12 cellular contexts compared by ENCODE assay signal in the genomic region with DNA sequence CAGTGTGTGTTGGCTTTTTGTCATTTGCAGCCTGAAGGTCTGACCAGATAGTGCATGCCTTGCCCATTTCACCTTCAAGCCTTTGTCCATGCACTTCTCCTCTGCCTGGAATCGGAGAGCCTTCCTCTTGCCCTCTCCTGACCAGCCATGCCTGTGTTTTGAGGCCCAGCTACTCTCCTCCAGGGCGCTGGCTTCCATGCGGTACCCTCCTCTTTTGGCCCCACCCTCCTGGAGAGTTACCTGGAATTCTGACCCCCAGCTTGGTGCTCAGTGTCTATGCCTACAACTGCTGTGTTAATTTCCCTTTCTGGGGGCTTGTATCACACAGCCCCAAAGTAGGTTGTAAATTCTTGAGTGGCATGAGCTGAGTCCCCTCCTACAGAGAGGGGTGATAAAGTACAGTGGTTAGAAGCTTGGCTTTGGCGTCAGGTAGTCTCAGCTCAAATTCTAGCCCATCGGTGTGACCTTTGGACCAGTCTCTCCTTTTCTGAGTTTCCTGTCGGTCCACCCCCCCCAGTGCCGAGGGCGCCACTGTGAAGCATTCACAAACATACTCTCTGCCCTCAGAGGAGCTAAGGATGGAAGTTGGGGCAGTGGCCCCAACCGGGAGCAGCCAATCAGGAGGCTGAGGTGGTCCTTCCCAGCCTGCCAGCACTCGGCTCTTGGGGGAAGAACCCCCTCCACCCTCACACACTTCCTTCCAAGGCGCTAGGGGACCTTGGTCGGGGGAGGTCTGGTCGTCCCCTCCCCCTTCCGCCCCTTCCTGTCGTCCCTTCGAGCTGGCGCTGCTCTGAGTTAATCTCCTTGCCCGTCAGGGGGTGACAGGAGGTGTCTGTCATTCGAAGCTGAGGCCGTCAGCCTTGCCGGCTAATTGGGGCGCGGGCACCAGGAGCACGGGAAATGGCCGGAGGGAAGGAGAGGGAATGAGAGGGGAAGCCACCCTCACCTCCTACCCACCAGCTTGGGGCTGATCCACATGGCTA. TPM values are rescaled to one million over a fixed set of nuclear protein-coding genes. Genes with fewer than 3 reads are reported as not detected.
DNase-seq lines count a peak whose midpoint lies in the region; ATAC-seq and TF ChIP-seq lines count a peak whose summit lies in the region.
"Had no signal": no experiment of that assay in that cellular context is flagged by ENCODE, and none has a peak within 500 bp of the region (broad histone marks: within the 10 kb centered on the region; RNA-seq: fewer than 3 reads in every experiment).

No MANE protein-coding gene starts in this region.

- H3K4me1 Mint-ChIP-seq in activated CD4-positive, alpha-beta T cell treated with anti-CD3 and anti-CD28 coated beads, Interleukin-2, amount 10 ng/mL, durations not matched to agents 24 days and 14 days, result peaks cover 8% of the 10 kb centered on the region
- H3K4me1 Mint-ChIP-seq in MCF 10A (ENCODE audit: insufficient read depth, unreplicated experiment), result no peaks in the 10 kb centered on the region

- no peaks in the 10 kb centered on the region for H3K9me2 ChIP-seq in neural cell (ENCODE audit: insufficient read depth, low read length)

- no TSS peak for BruUV-seq in MCF 10A (replicated peaks; lab: Mats Ljungman, UMichigan)

- no peak overlapping the region for H3K4me3 ChIP-seq in colonic mucosa
- peak overlapping the region; percentile 41 for H3K4me3 ChIP-seq in neural cell (ENCODE audit: low read length)
- H3K4me3 ChIP-seq: tibial artery had no signal

- H3K36me3 ChIP-seq in colonic mucosa, result no peaks in the 10 kb centered on the region
- H3K36me3 ChIP-seq in neural cell (ENCODE audit: insufficient read depth, low read length), result no peaks in the 10 kb centered on the region
- H3K36me3 ChIP-seq: tibial artery had no signal

- no peaks in the 10 kb centered on the region for H4K20me1 ChIP-seq in neural cell (ENCODE audit: insufficient read depth)

- CTCF ChIA-PET in MCF 10A (lab: Yijun Ruan, JAX), result interaction anchor here (0.6 to 1.2 kb wide), 3 partner anchors 61 to 1775 kb away, joined by 3 read pairs; no protein-coding TSS in a partner anchor

- H3F3A ChIP-seq in neural cell (ENCODE audit: insufficient read depth, low read length, poor library complexity, severe bottlenecking), result no peaks in the 10 kb centered on the region

- no peak overlapping the region for H3K27ac Mint-ChIP-seq in activated CD4-positive, alpha-beta T cell treated with anti-CD3 and anti-CD28 coated beads, Interleukin-2, amount 10 ng/mL, durations not matched to agents 24 days and 14 days
- no peak overlapping the region for H3K27ac Mint-ChIP-seq in MCF 10A (ENCODE audit: low read depth, unreplicated experiment)

- DNase-seq in Daoy (ENCODE audit: low read depth) (peak; percentile 61), NAMALWA (ENCODE audit: low spot score) (peak; percentile 54), colonic mucosa (peak; percentile 69), MCF 10A (ENCODE audit: unreplicated experiment) (no peak)
- no peak for DNase-seq in stimulated activated CD4-positive, alpha-beta T cell treated with anti-CD3 and anti-CD28 coated beads, Interleukin-12 subunit alpha, Interleukin-12 subunit beta, amount 100 ng/mL, for 4 hours
- no peak for DNase-seq in activated CD4-positive, alpha-beta T cell treated with anti-CD3 and anti-CD28 coated beads, Interleukin-2, amount 10 ng/mL, durations not matched to agents 24 days and 14 days
- DNase-seq: activated CD4-positive, alpha-beta T cell treated with anti-CD3 and anti-CD28 coated beads for 4 hours; COR-L47; Karpas-422; tibial artery had no signal

- no peaks in the 10 kb centered on the region for H3K9me3 Mint-ChIP-seq in activated CD4-positive, alpha-beta T cell treated with anti-CD3 and anti-CD28 coated beads, Interleukin-2, amount 10 ng/mL, durations not matched to agents 24 days and 14 days
- no peaks in the 10 kb centered on the region for H3K9me3 Mint-ChIP-seq in MCF 10A (ENCODE audit: unreplicated experiment)

- H3K4me2 ChIP-seq in neural cell (ENCODE audit: low read length), result no peak overlapping the region

- peaks cover 14% of the 10 kb centered on the region for H3K4me1 ChIP-seq in colonic mucosa

- POLR2A ChIA-PET in MCF 10A (lab: Yijun Ruan, JAX), result interaction anchor here (1.4 kb wide), 1 partner anchor 10 kb away, joined by 5 read pairs; no protein-coding TSS in a partner anchor

- no peak overlapping the region for H3K4me3 Mint-ChIP-seq in activated CD4-positive, alpha-beta T cell treated with anti-CD3 and anti-CD28 coated beads, Interleukin-2, amount 10 ng/mL, durations not matched to agents 24 days and 14 days
- no peak overlapping the region for H3K4me3 Mint-ChIP-seq in MCF 10A (ENCODE audit: unreplicated experiment)

- peaks cover 40% of the 10 kb centered on the region for H3K27me3 Mint-ChIP-seq in activated CD4-positive, alpha-beta T cell treated with anti-CD3 and anti-CD28 coated beads, Interleukin-2, amount 10 ng/mL, durations not matched to agents 24 days and 14 days
- H3K27me3 Mint-ChIP-seq in MCF 10A (ENCODE audit: insufficient read depth, unreplicated experiment), result no peaks in the 10 kb centered on the region

- H3K79me2 ChIP-seq in neural cell (replicated peaks; ENCODE audit: insufficient read depth, low read length), result no peaks in the 10 kb centered on the region

- no peak for TF ChIP-seq RAD21 in neural cell (conservative IDR thresholded peaks at IDR 0.05)

- H3K27ac ChIP-seq in colonic mucosa (no peak overlapping the region), neural cell (ENCODE audit: low read length) (no peak overlapping the region)
- H3K27ac ChIP-seq: tibial artery had no signal

- no peak for TF ChIP-seq EP300 in neural cell (conservative IDR thresholded peaks at IDR 0.05; ENCODE audit: poor library complexity, severe bottlenecking)

- no peak for ATAC-seq in GM21529 (IDR thresholded peaks at IDR 0.05; ENCODE audit: unreplicated experiment)

- intact Hi-C loops in colonic mucosa (cut with DNase I) (no loop called here), MCF 10A (cut with micrococcal nuclease) (no loop called here)
- intact Hi-C loops in activated CD4-positive, alpha-beta T cell treated with anti-CD3 and anti-CD28 coated beads, Interleukin-2, amount 10 ng/mL, durations not matched to agents 24 days and 14 days (cut with micrococcal nuclease), result no loop called here

- H3K9me3 ChIP-seq in colonic mucosa (no peaks in the 10 kb centered on the region), neural cell (ENCODE audit: low read length) (no peaks in the 10 kb centered on the region)
- H3K9me3 ChIP-seq: tibial artery had no signal

- H3K36me3 Mint-ChIP-seq in activated CD4-positive, alpha-beta T cell treated with anti-CD3 and anti-CD28 coated beads, Interleukin-2, amount 10 ng/mL, durations not matched to agents 24 days and 14 days (ENCODE audit: low read depth), result no peaks in the 10 kb centered on the region
- H3K36me3 Mint-ChIP-seq in MCF 10A (ENCODE audit: insufficient read depth, unreplicated experiment), result peaks cover 7% of the 10 kb centered on the region

- H3K27me3 ChIP-seq in colonic mucosa (peaks cover 10% of the 10 kb centered on the region), neural cell (ENCODE audit: insufficient read depth, low read depth, low read length) (no peaks in the 10 kb centered on the region)
- H3K27me3 ChIP-seq: tibial artery had no signal

- no peak overlapping the region for H2AFZ ChIP-seq in neural cell (ENCODE audit: low read depth, low read length)

- H3K9ac ChIP-seq in colonic mucosa (ENCODE audit: low read depth in 2 of 2, low read length in 2 of 2) (no peak overlapping the region), neural cell (ENCODE audit: low read length) (no peak overlapping the region)

- no peak for TF ChIP-seq CTCF in colonic mucosa (IDR thresholded peaks at IDR 0.05)
- TF ChIP-seq CTCF in neural cell (IDR thresholded peaks at IDR 0.05; ENCODE audit: poor library complexity, severe bottlenecking), result no peak
- TF ChIP-seq CTCF in MCF 10A (IDR thresholded peaks at IDR 0.05; ENCODE audit: unreplicated experiment), result no peak

TF ChIP-seq in neural cell, 6 proteins besides CTCF, POLR2A, EP300 and RAD21:
- no peak for TF ChIP-seq EZH2 (IDR thresholded peaks at IDR 0.05; ENCODE audit: borderline replicate concordance, insufficient read depth, low read length, poor library complexity, severe bottlenecking)
- TF ChIP-seq SMC3 (conservative IDR thresholded peaks at IDR 0.05; ENCODE audit: poor library complexity), result no peak
- TF ChIP-seq MXI1 (conservative IDR thresholded peaks at IDR 0.05; ENCODE audit: poor library complexity, severe bottlenecking), result no peak
- TF ChIP-seq POLR2AphosphoS5 (IDR thresholded peaks at IDR 0.05), result no peak
- no peak for TF ChIP-seq TAF1 (IDR thresholded peaks at IDR 0.05; ENCODE audit: low read depth)
- TF ChIP-seq REST (IDR thresholded peaks at IDR 0.05; ENCODE audit: borderline replicate concordance), result no peak

RNA-seq across cellular contexts. Expression of gene CXXC5, which starts 52.9 kb away (rescaled TPM):
- 199 and 205 TPM in 2 replicates for total RNA-seq in Daoy (2014; rRNA removed; shearing (Covaris generic))
- total RNA-seq in colonic mucosa (10 to 100 TPM; 32.3 to 40.4 TPM), MCF 10A (2022) (7.8 and 10.9 TPM in 2 replicates)
- 24.4 and 38.0 TPM in 2 replicates for polyA plus RNA-seq in neural cell
- 37.0 and 40.1 TPM in 2 replicates for polyA minus RNA-seq in neural cell
- 1.2 and 1.9 TPM in 2 replicates for total RNA-seq in activated CD4-positive, alpha-beta T cell treated with anti-CD3 and anti-CD28 coated beads, Interleukin-2, amount 10 ng/mL, durations not matched to agents 24 days and 14 days

Comparison
In these comparisons a context has a peak if more than half of its experiments do, and no peak if none do; other contexts are left out.
1. DNase-seq: peak in Daoy (single experiment), NAMALWA (single experiment) and colonic mucosa (single experiment); none in stimulated activated CD4-positive, alpha-beta T cell treated with anti-CD3 and anti-CD28 coated beads, Interleukin-12 subunit alpha, Interleukin-12 subunit beta, amount 100 ng/mL, for 4 hours (single experiment), activated CD4-positive, alpha-beta T cell treated with anti-CD3 and anti-CD28 coated beads, Interleukin-2, amount 10 ng/mL, durations not matched to agents 24 days and 14 days (single experiment) and MCF 10A (single experiment).